In genomic region chr7:97064972-97065587, GRCh38 we compare ENCODE assay signal across 8 cellular contexts. TPM values are rescaled to one million over a fixed set of nuclear protein-coding genes. Genes with fewer than 3 reads are reported as not detected.
A peak's percentile ranks its signal among the peaks of the same experiment; 100 is the strongest.
DNase-seq lines count a peak whose midpoint lies in the region; ATAC-seq and TF ChIP-seq lines count a peak whose summit lies in the region.

No MANE protein-coding gene starts in this region.

- 52 to 55% (median 53%) methylated on average over 5 of the region's 5 CpGs for WGBS in psoas muscle, 3 donors

- peak; percentile 91 for TF ChIP-seq CTCF in BE2C (IDR thresholded peaks at IDR 0.05; ENCODE audit: low read depth, low read length)
- peak; percentile 73 for TF ChIP-seq CTCF in WERI-Rb-1 (IDR thresholded peaks at IDR 0.05; ENCODE audit: low read depth, low read length)
- TF ChIP-seq CTCF in psoas muscle (IDR thresholded peaks at IDR 0.05), result peak; percentile 64

- peak; percentile 84 for ATAC-seq in GM18498 (IDR thresholded peaks at IDR 0.05; ENCODE audit: unreplicated experiment)
- ATAC-seq in HG03039 (IDR thresholded peaks at IDR 0.05; ENCODE audit: unreplicated experiment), result peak; percentile 83
- peak in 2 of 4 donors; percentile 48 to 70 for ATAC-seq in psoas muscle
- ATAC-seq in HG03460 (IDR thresholded peaks at IDR 0.05; ENCODE audit: unreplicated experiment), result no peak

- DNase-seq in BE2C (peak; percentile 46), NCI-H2081 treated with DMSO at 0.1 percent for 48 hours (lab: John Stamatoyannopoulos, UW) (peak; percentile 40), WERI-Rb-1 (peak; percentile 31), glomerular visceral epithelial cell (ENCODE audit: extremely low spot score) (peak; percentile 38), psoas muscle (no peak)

- no peaks in the 10 kb centered on the region for H3K36me3 ChIP-seq in BE2C
- H3K36me3 ChIP-seq in WERI-Rb-1, result no peaks in the 10 kb centered on the region
- no peaks in the 10 kb centered on the region for H3K36me3 ChIP-seq in psoas muscle (ENCODE audit: insufficient read depth in 1 of 2, low read depth in 1 of 2)

- peaks cover 6% of the 10 kb centered on the region for H3K27me3 ChIP-seq in BE2C
- H3K27me3 ChIP-seq in WERI-Rb-1 (ENCODE audit: insufficient read depth, low read depth, severe bottlenecking), result no peaks in the 10 kb centered on the region
- H3K27me3 ChIP-seq in psoas muscle (ENCODE audit: insufficient read depth in 3 of 3, low read length in 2 of 3), result peaks cover 0 to 3% (median 0%) of the 10 kb centered on the region in 3 donors

- H3K9me3 ChIP-seq in BE2C (no peaks in the 10 kb centered on the region), WERI-Rb-1 (ENCODE audit: severe bottlenecking) (no peaks in the 10 kb centered on the region), psoas muscle (no peaks in the 10 kb centered on the region)

- H3K4me1 ChIP-seq in BE2C (no peaks in the 10 kb centered on the region), psoas muscle (no peaks in the 10 kb centered on the region)

- H3K27ac ChIP-seq in WERI-Rb-1 (no peak overlapping the region), psoas muscle (no peak overlapping the region)

- intact Hi-C loops in psoas muscle (cut with DNase I), result loop anchor here in 1 of 2 donors (5.0 kb wide), 1 partner anchor 1148 kb away; no protein-coding TSS in a partner anchor

- H3K4me3 ChIP-seq in BE2C (ENCODE audit: low read depth, low read length) (no peak overlapping the region), WERI-Rb-1 (ENCODE audit: low read depth, low read length) (no peak overlapping the region), psoas muscle (no peak overlapping the region)

RNA-seq across cellular contexts. Expression of gene DLX5, which starts 40.4 kb away (rescaled TPM):
- 6.2 TPM for polyA plus RNA-seq in BE2C (2012; ENCODE audit: insufficient read depth, insufficient read length, low read depth)
- not detected for total RNA-seq in psoas muscle
- not detected for polyA plus RNA-seq in psoas muscle

RNA-seq across cellular contexts. Expression of gene SDHAF3, which starts 52.4 kb away (rescaled TPM):
- polyA plus RNA-seq in BE2C (2012; ENCODE audit: insufficient read depth, insufficient read length, low read depth), result 114 TPM
- total RNA-seq in psoas muscle, result 10 to 100 TPM; 12.9 to 18.4 (median 13.6) TPM
- polyA plus RNA-seq in psoas muscle, result 10 to 100 TPM; 13.0 to 22.6 (median 18.1) TPM

RNA-seq across cellular contexts. Expression of gene DLX6, which starts 59.7 kb away (rescaled TPM):
- 20.5 TPM for polyA plus RNA-seq in BE2C (2012; ENCODE audit: insufficient read depth, insufficient read length, low read depth)
- total RNA-seq in psoas muscle, result not detected
- not detected for polyA plus RNA-seq in psoas muscle

Comparison
In these comparisons a context has a peak if more than half of its experiments do, and no peak if none do; other contexts are left out.
1. DNase-seq: peak in BE2C (single experiment), NCI-H2081 treated with DMSO at 0.1 percent for 48 hours (single experiment), WERI-Rb-1 (single experiment) and glomerular visceral epithelial cell (single experiment); none in psoas muscle (0 of 2).
2. Peak in every context shown above with its lines, with median percentiles within 50 percentile points of each other: CTCF ChIP-seq.